ENCODE assay signal across 17 cellular contexts in the genomic region with DNA sequence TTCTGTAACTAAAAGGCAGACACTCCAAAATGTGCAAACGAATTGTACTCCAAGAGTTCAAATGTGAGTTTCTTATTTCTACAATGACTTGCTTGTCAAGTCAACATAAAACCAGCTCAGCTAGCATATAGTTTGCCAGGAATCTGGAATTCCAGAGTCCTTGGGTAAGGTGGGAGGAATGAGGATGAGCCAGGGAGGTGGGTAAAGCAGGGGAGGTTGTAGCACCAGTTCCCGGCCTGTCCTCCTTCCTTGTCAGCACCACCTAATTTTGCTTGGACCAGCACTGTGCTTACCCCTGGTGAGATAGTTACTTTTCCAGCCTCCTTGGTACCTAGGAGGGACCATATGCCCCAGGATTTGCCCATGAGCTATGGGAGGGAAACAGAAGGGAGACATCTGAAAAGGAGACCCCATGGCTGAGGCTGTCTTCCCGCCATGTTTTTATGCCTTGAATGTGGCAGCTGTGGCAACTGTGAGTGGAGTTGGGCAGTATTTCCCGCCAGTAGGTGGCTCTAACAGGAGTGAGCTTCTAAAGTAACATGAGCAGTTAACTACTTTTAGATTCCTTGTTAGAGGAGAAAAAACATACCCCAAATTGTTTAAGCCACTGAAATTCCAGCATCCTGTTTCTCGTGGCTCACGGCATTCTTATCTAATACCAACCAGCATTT.
A peak's percentile ranks its signal among the peaks of the same experiment; 100 is the strongest.
DNase-seq lines count a peak whose midpoint lies in the region; ATAC-seq, FAIRE-seq and TF ChIP-seq lines count a peak whose summit lies in the region.
"Had no signal": no experiment of that assay in that cellular context is flagged by ENCODE, and none has a peak within 500 bp of the region (broad histone marks: within the 10 kb centered on the region; RNA-seq: fewer than 3 reads in every experiment).

No MANE protein-coding gene starts in this region.

- no peak overlapping the region for H3K4me3 Mint-ChIP-seq in nephron progenitor cell
- H3K4me3 Mint-ChIP-seq: CD4-positive, alpha-beta T cell; nephron had no signal

- DNase-seq in NAMALWA (ENCODE audit: low spot score) (peak; percentile 44), K562 (ENCODE audit: extremely low read depth in 1 of 4, low spot score in 3 of 4) (peak in 2 of 4 experiments; percentile 16 to 20), nephron progenitor cell (peak; percentile 15), ACHN (no peak)
- DNase-seq: activated CD4-positive, CD25-positive, alpha-beta regulatory T cell; activated naive CD4-positive, alpha-beta T cell; CD4-positive, alpha-beta T cell; IMR-90; NCI-H146; NCI-H524 treated with DMSO at 0.1 percent for 48 hours; stimulated activated CD4-positive, alpha-beta T cell treated with anti-CD3 and anti-CD28 coated beads, Interleukin-1b, Interleukin-23, amount 100 ng/mL, for 48 hours had no signal

- H3K9ac ChIP-seq in K562 (ENCODE audit: insufficient read depth in 1 of 2, low read depth in 2 of 2, low read length in 2 of 2), result no peak overlapping the region

- no peak for TF ChIP-seq POLR2A in K562 (conservative IDR thresholded peaks at IDR 0.05)

- no peaks in the 10 kb centered on the region for H4K20me1 ChIP-seq in K562 (replicated peaks; ENCODE audit: control insufficient read depth, insufficient read depth, low read length)

- intact Hi-C loops in K562 (cut with micrococcal nuclease), result no loop called here

- peak; percentile 81 for ATAC-seq in K562
- ATAC-seq in HG02885 (IDR thresholded peaks at IDR 0.05; ENCODE audit: poor library complexity, unreplicated experiment), result no peak
- no peak for ATAC-seq in HG02981 (IDR thresholded peaks at IDR 0.05; ENCODE audit: unreplicated experiment)

- no peaks in the 10 kb centered on the region for H3K9me3 ChIP-seq in K562 (replicated peaks; ENCODE audit: control insufficient read depth, insufficient read depth, low read depth, low read length)

- no peaks in the 10 kb centered on the region for H3K9me1 ChIP-seq in K562 (ENCODE audit: control insufficient read depth, insufficient read depth, low read length)

- WGBS in K562 (ENCODE audit: insufficient coverage, low coverage, missing lambda C conversion rate), result 2% methylated on average over 6 of the region's 6 CpGs

- no peaks in the 10 kb centered on the region for H3K36me3 Mint-ChIP-seq in nephron progenitor cell (ENCODE audit: low read depth)

- no peak overlapping the region for H3K27ac Mint-ChIP-seq in nephron progenitor cell
- H3K27ac Mint-ChIP-seq: CD4-positive, alpha-beta T cell; nephron had no signal

- no peaks in the 10 kb centered on the region for H3K79me2 ChIP-seq in K562 (ENCODE audit: control insufficient read depth, insufficient read depth, low read length)

- H3K9me3 Mint-ChIP-seq in nephron progenitor cell, result no peaks in the 10 kb centered on the region

- no peaks in the 10 kb centered on the region for H3K27me3 ChIP-seq in K562 (ENCODE audit: control insufficient read depth in 2 of 2, insufficient read depth in 2 of 2, low read length in 2 of 2)
- H3K27me3 ChIP-seq: right atrium auricular region had no signal

- no peaks in the 10 kb centered on the region for H3K4me1 ChIP-seq in K562 (replicated peaks in 1 of 2; ENCODE audit: control insufficient read depth in 2 of 2, insufficient read depth in 2 of 2, low read length in 2 of 2)
- H3K4me1 ChIP-seq: right atrium auricular region had no signal

- no peak overlapping the region for H3K27ac ChIP-seq in K562 (ENCODE audit: extremely low read depth, low read depth, low read length)
- H3K27ac ChIP-seq: right atrium auricular region had no signal

- in situ Hi-C loops in K562 (cut with MboI) (no loop called here), ACHN (cut with HindIII; ENCODE audit: low pct_ligation_motif_present, low pct_unique_long_range_greater_than_20kb, low sequenced_read_pairs) (no loop called here)

- POLR2A ChIA-PET in K562 (lab: Yijun Ruan, JAX), result no interaction called here

- BruUV-seq in K562 (replicated peaks; lab: Mats Ljungman, UMichigan), result no TSS peak

- no peak overlapping the region for H2AFZ ChIP-seq in K562 (ENCODE audit: low read depth, low read length)

- H3K36me3 ChIP-seq in K562 (ENCODE audit: control insufficient read depth, insufficient read depth, low read length), result no peaks in the 10 kb centered on the region
- H3K36me3 ChIP-seq: right atrium auricular region had no signal

- CTCF ChIA-PET in K562 (lab: Yijun Ruan, JAX; ENCODE audit: low intra/inter-chr PET ratio), result no interaction called here

- peaks cover 8% of the 10 kb centered on the region for H3K27me3 Mint-ChIP-seq in nephron progenitor cell (ENCODE audit: low read depth, poor library complexity)

- peaks cover 5% of the 10 kb centered on the region for H3K4me1 Mint-ChIP-seq in nephron progenitor cell
- H3K4me1 Mint-ChIP-seq: nephron had no signal

- no peak overlapping the region; the same call in 1 of the 2 replicates for H3K4me2 ChIP-seq in K562 (ENCODE audit: insufficient read depth, low read length)

- FAIRE-seq in K562 (lab: Jason Lieb, UNC), result peak; percentile 57
- FAIRE-seq: GM18507 had no signal

- peak in 1 of 2 experiments; percentile 28; a peak in 1 of 4 replicates for TF ChIP-seq RAD21 in K562 (CRISPR knock-in tag; conservative IDR thresholded peaks at IDR 0.05 in 1 of 2, IDR thresholded peaks at IDR 0.05 in 1 of 2)

- TF ChIP-seq CTCF in GM12872 (IDR thresholded peaks at IDR 0.05; ENCODE audit: insufficient read depth, low read depth, low read length) (peak; percentile 24; the same call in 1 of the 3 replicates), K562 (IDR thresholded peaks at IDR 0.05 in 2 of 3, conservative IDR thresholded peaks at IDR 0.05 in 1 of 3; ENCODE audit: insufficient read depth in 2 of 3, low read depth in 1 of 3, low read length in 3 of 3) (peak in 2 of 3 experiments; percentile 35 to 36; a peak in 3 of 6 replicates), nephron progenitor cell (IDR thresholded peaks at IDR 0.05) (no peak)

- no peak for TF ChIP-seq EP300 in K562 (IDR thresholded peaks at IDR 0.05; ENCODE audit: low read length)

- no peak overlapping the region for H3K4me3 ChIP-seq in K562
- H3K4me3 ChIP-seq: right atrium auricular region had no signal

TF ChIP-seq in K562, 482 proteins besides CTCF, POLR2A, EP300 and RAD21:
- TF ChIP-seq ZNF174 (CRISPR knock-in tag; IDR thresholded peaks at IDR 0.05), result no peak
- no peak for TF ChIP-seq RBFOX2 (IDR thresholded peaks at IDR 0.05; ENCODE audit: low read depth, low read length)
- TF ChIP-seq, protein P1, sequence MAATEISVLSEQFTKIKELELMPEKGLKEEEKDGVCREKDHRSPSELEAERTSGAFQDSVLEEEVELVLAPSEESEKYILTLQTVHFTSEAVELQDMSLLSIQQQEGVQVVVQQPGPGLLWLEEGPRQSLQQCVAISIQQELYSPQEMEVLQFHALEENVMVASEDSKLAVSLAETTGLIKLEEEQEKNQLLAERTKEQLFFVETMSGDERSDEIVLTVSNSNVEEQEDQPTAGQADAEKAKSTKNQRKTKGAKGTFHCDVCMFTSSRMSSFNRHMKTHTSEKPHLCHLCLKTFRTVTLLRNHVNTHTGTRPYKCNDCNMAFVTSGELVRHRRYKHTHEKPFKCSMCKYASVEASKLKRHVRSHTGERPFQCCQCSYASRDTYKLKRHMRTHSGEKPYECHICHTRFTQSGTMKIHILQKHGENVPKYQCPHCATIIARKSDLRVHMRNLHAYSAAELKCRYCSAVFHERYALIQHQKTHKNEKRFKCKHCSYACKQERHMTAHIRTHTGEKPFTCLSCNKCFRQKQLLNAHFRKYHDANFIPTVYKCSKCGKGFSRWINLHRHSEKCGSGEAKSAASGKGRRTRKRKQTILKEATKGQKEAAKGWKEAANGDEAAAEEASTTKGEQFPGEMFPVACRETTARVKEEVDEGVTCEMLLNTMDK (IDR thresholded peaks at IDR 0.05; ENCODE audit: borderline replicate concordance, insufficient read depth, low read depth, low read length, poor library complexity, severe bottlenecking), result peak; percentile 45
- TF ChIP-seq EWSR1 (IDR thresholded peaks at IDR 0.05; ENCODE audit: borderline replicate concordance, low read depth, partially characterized antibody), result no peak
